Comparison of ENCODE assay signal across 8 cellular contexts in genomic region chr1:110211503-110212164, GRCh38. TPM values are rescaled to one million over a fixed set of nuclear protein-coding genes. Genes with fewer than 3 reads are reported as not detected.
DNase-seq lines count a peak whose midpoint lies in the region; ATAC-seq, FAIRE-seq and TF ChIP-seq lines count a peak whose summit lies in the region.

No MANE protein-coding gene starts in this region.

- CTCF ChIA-PET in activated CD8-positive, alpha-beta memory T cell treated with anti-CD3 and anti-CD28 coated beads, Interleukin-2, amount 10 ng/mL, durations not matched to agents 7 days and 5 days (lab: Charles Lee) = interaction anchor here (1.5 to 18.2 kb wide), 8 partner anchors 9 to 285 kb away, joined by 4 to 415 read pairs (median 40); partner anchors contain the start of genes LAMTOR5 and RBM15

- peaks cover 3% of the 10 kb centered on the region for H3K36me3 Mint-ChIP-seq in activated CD8-positive, alpha-beta memory T cell treated with anti-CD3 and anti-CD28 coated beads, Interleukin-2, amount 10 ng/mL, durations not matched to agents 7 days and 5 days
- peaks cover 7% of the 10 kb centered on the region for H3K36me3 Mint-ChIP-seq in activated T-helper 2 cell treated with anti-CD3 and anti-CD28 coated beads, Interferon-gamma antibody, Interleukin-2, Interleukin-4, amounts not matched to agents 10 μg/mL and 5 μg/mL and 100 μg/mL, durations not matched to agents 14 hours and 24 hours and 36 hours (ENCODE audit: low read depth)

- intact Hi-C loops in activated T-helper 2 cell treated with anti-CD3 and anti-CD28 coated beads, Interferon-gamma antibody, Interleukin-2, Interleukin-4, amounts not matched to agents 10 μg/mL and 5 μg/mL and 100 μg/mL, durations not matched to agents 14 hours and 24 hours and 36 hours (cut with micrococcal nuclease) = loop anchor here (1.0 to 2.0 kb wide), 3 partner anchors 25 to 461 kb away; no protein-coding TSS in a partner anchor

- H4K20me1 ChIP-seq in keratinocyte (ENCODE audit: control insufficient read depth, extremely low read depth, insufficient read depth, low read length) = no peaks in the 10 kb centered on the region

- H3K9me1 ChIP-seq in keratinocyte (ENCODE audit: control insufficient read depth, extremely low read depth, insufficient read depth, low read length) = no peaks in the 10 kb centered on the region

- no peaks in the 10 kb centered on the region for H3K79me2 ChIP-seq in keratinocyte (ENCODE audit: control insufficient read depth, insufficient read depth, low read length)

- no peaks in the 10 kb centered on the region for H3K36me3 ChIP-seq in keratinocyte (ENCODE audit: control insufficient read depth in 2 of 2, extremely low read depth in 1 of 2, insufficient read depth in 2 of 2, low read length in 2 of 2)

- no peak for DNase-seq in activated CD8-positive, alpha-beta memory T cell treated with anti-CD3 and anti-CD28 coated beads, Interleukin-2, amount 10 ng/mL, durations not matched to agents 7 days and 5 days
- DNase-seq in activated CD8-positive, alpha-beta memory T cell treated with anti-CD3 and anti-CD28 coated beads for 24 hours = no peak
- no peak for DNase-seq in activated T-helper 2 cell treated with anti-CD3 and anti-CD28 coated beads, Interferon-gamma antibody, Interleukin-2, Interleukin-4, amounts not matched to agents 10 μg/mL and 5 μg/mL and 100 μg/mL, durations not matched to agents 14 hours and 24 hours and 36 hours (ENCODE audit: low spot score)
- no peak for DNase-seq in keratinocyte (ENCODE audit: low read depth, low spot score)
- DNase-seq in stimulated activated naive CD4-positive, alpha-beta T cell (lab: John Stamatoyannopoulos, UW) = peak in 5 of 6 experiments; percentile 21 to 65 (median 55)
- DNase-seq in NOMO-1 treated with dmso at 0.1 percent for 144 hours (lab: John Stamatoyannopoulos, UW; ENCODE audit: unreplicated experiment) = no peak

- no peaks in the 10 kb centered on the region for H3K27me3 ChIP-seq in keratinocyte (ENCODE audit: control insufficient read depth, extremely low read depth, insufficient read depth, low read length)

- H3K4me2 ChIP-seq in keratinocyte (ENCODE audit: control insufficient read depth, extremely low read depth, insufficient read depth, low read depth, low read length) = peak overlapping the region; percentile 93

- peak overlapping the region; percentile 79 for H3K4me3 Mint-ChIP-seq in activated CD8-positive, alpha-beta memory T cell treated with anti-CD3 and anti-CD28 coated beads, Interleukin-2, amount 10 ng/mL, durations not matched to agents 7 days and 5 days
- peak overlapping the region; percentile 88 for H3K4me3 Mint-ChIP-seq in activated T-helper 2 cell treated with anti-CD3 and anti-CD28 coated beads, Interferon-gamma antibody, Interleukin-2, Interleukin-4, amounts not matched to agents 10 μg/mL and 5 μg/mL and 100 μg/mL, durations not matched to agents 14 hours and 24 hours and 36 hours (ENCODE audit: low read depth)

- peaks cover 13% of the 10 kb centered on the region for H3K27me3 Mint-ChIP-seq in activated CD8-positive, alpha-beta memory T cell treated with anti-CD3 and anti-CD28 coated beads, Interleukin-2, amount 10 ng/mL, durations not matched to agents 7 days and 5 days
- no peaks in the 10 kb centered on the region for H3K27me3 Mint-ChIP-seq in activated T-helper 2 cell treated with anti-CD3 and anti-CD28 coated beads, Interferon-gamma antibody, Interleukin-2, Interleukin-4, amounts not matched to agents 10 μg/mL and 5 μg/mL and 100 μg/mL, durations not matched to agents 14 hours and 24 hours and 36 hours (ENCODE audit: low read depth)

- peak overlapping the region; percentile 51 to 70 (median 65) for H3K4me3 ChIP-seq in keratinocyte (ENCODE audit: control insufficient read depth in 2 of 3, extremely low read depth in 1 of 3, insufficient read depth in 2 of 3, low read depth in 1 of 3, low read length in 3 of 3)

- H3K9me3 Mint-ChIP-seq in activated CD8-positive, alpha-beta memory T cell treated with anti-CD3 and anti-CD28 coated beads, Interleukin-2, amount 10 ng/mL, durations not matched to agents 7 days and 5 days (ENCODE audit: low read depth) = no peaks in the 10 kb centered on the region
- no peaks in the 10 kb centered on the region for H3K9me3 Mint-ChIP-seq in activated T-helper 2 cell treated with anti-CD3 and anti-CD28 coated beads, Interferon-gamma antibody, Interleukin-2, Interleukin-4, amounts not matched to agents 10 μg/mL and 5 μg/mL and 100 μg/mL, durations not matched to agents 14 hours and 24 hours and 36 hours

- H3K9ac ChIP-seq in keratinocyte (ENCODE audit: control insufficient read depth, extremely low read depth, insufficient read depth, low read length) = peak overlapping the region; percentile 52

- no peak for TF ChIP-seq CTCF in keratinocyte (optimal IDR thresholded peaks at IDR 0.05 in 1 of 3, IDR thresholded peaks at IDR 0.05 in 1 of 3, conservative IDR thresholded peaks at IDR 0.05 in 1 of 3; ENCODE audit: extremely low read depth in 1 of 3, insufficient read depth in 2 of 3, low read length in 3 of 3)

- peaks cover 53% of the 10 kb centered on the region for H3K4me1 Mint-ChIP-seq in activated CD8-positive, alpha-beta memory T cell treated with anti-CD3 and anti-CD28 coated beads, Interleukin-2, amount 10 ng/mL, durations not matched to agents 7 days and 5 days
- H3K4me1 Mint-ChIP-seq in activated T-helper 2 cell treated with anti-CD3 and anti-CD28 coated beads, Interferon-gamma antibody, Interleukin-2, Interleukin-4, amounts not matched to agents 10 μg/mL and 5 μg/mL and 100 μg/mL, durations not matched to agents 14 hours and 24 hours and 36 hours (ENCODE audit: low read depth) = peaks cover 50% of the 10 kb centered on the region

- H3K4me1 ChIP-seq in keratinocyte (ENCODE audit: control insufficient read depth, extremely low read depth, insufficient read depth, low read length) = peaks cover 10% of the 10 kb centered on the region

- peak overlapping the region; percentile 71 for H3K27ac Mint-ChIP-seq in activated CD8-positive, alpha-beta memory T cell treated with anti-CD3 and anti-CD28 coated beads, Interleukin-2, amount 10 ng/mL, durations not matched to agents 7 days and 5 days
- H3K27ac Mint-ChIP-seq in activated T-helper 2 cell treated with anti-CD3 and anti-CD28 coated beads, Interferon-gamma antibody, Interleukin-2, Interleukin-4, amounts not matched to agents 10 μg/mL and 5 μg/mL and 100 μg/mL, durations not matched to agents 14 hours and 24 hours and 36 hours = peak overlapping the region; percentile 93

- FAIRE-seq in keratinocyte (lab: Jason Lieb, UNC) = no peak

- dilution Hi-C loops in keratinocyte (cut with MboI; ENCODE audit: extremely low pct_ligation_motif_present, low sequenced_read_pairs) = no loop called here

- no peak overlapping the region for H3K27ac ChIP-seq in keratinocyte (ENCODE audit: control insufficient read depth, insufficient read depth, low read length)

- H3K9me3 ChIP-seq in keratinocyte (ENCODE audit: control insufficient read depth, low read depth, low read length) = no peaks in the 10 kb centered on the region

- no peak for ATAC-seq in activated CD8-positive, alpha-beta memory T cell treated with anti-CD3 and anti-CD28 coated beads, Interleukin-2, amount 10 ng/mL, durations not matched to agents 7 days and 5 days
- ATAC-seq in GM18498 (IDR thresholded peaks at IDR 0.05; ENCODE audit: unreplicated experiment) (no peak), GM18867 (IDR thresholded peaks at IDR 0.05; ENCODE audit: unreplicated experiment) (no peak)

- H2AFZ ChIP-seq in keratinocyte (ENCODE audit: control insufficient read depth, low read length) = peak overlapping the region; percentile 75

RNA-seq across cellular contexts. Expression of gene KCNC4, which starts 1.5 kb away (rescaled TPM):
- total RNA-seq in activated CD8-positive, alpha-beta memory T cell treated with anti-CD3 and anti-CD28 coated beads, Interleukin-2, amount 10 ng/mL, durations not matched to agents 7 days and 5 days = 1 to 10 TPM; 4.8 to 9.6 TPM
- 30.6 and 31.1 TPM in 2 replicates for total RNA-seq in activated T-helper 2 cell treated with anti-CD3 and anti-CD28 coated beads, Interferon-gamma antibody, Interleukin-2, Interleukin-4, amounts not matched to agents 10 μg/mL and 5 μg/mL and 100 μg/mL, durations not matched to agents 14 hours and 24 hours and 36 hours
- 1.3 to 2.8 TPM (median 2.2 TPM) in 3 replicates for polyA plus RNA-seq in keratinocyte
- 1.2 TPM for polyA plus RNA-seq in keratinocyte (2011; ENCODE audit: low read depth)
- 1.8 and 2.4 TPM in 2 replicates for polyA plus RNA-seq in keratinocyte (2011; cell fraction: cytosol; rRNA removed)
- 7.5 and 8.0 TPM in 2 replicates for polyA plus RNA-seq in keratinocyte (2011; cell fraction: nucleus; rRNA removed)
- polyA plus RNA-seq in keratinocyte (2012; ENCODE audit: low replicate concordance) = 1.8 and 4.9 TPM in 2 replicates
- 3.7 to 11.0 TPM (median 4.6 TPM) in 3 replicates for polyA minus RNA-seq in keratinocyte
- polyA minus RNA-seq in keratinocyte (2011; cell fraction: cytosol; rRNA and poly(A)+ RNA removed) = 4.4 TPM
- polyA minus RNA-seq in keratinocyte (2011; cell fraction: nucleus; rRNA and poly(A)+ RNA removed) = 4.9 and 5.7 TPM in 2 replicates

Comparison
In these comparisons a context has a peak if more than half of its experiments do, and no peak if none do; other contexts are left out.
1. DNase-seq: peak in stimulated activated naive CD4-positive, alpha-beta T cell (5 of 6); none in activated CD8-positive, alpha-beta memory T cell treated with anti-CD3 and anti-CD28 coated beads, Interleukin-2, amount 10 ng/mL, durations not matched to agents 7 days and 5 days (single experiment), activated CD8-positive, alpha-beta memory T cell treated with anti-CD3 and anti-CD28 coated beads for 24 hours (single experiment), activated T-helper 2 cell treated with anti-CD3 and anti-CD28 coated beads, Interferon-gamma antibody, Interleukin-2, Interleukin-4, amounts not matched to agents 10 μg/mL and 5 μg/mL and 100 μg/mL, durations not matched to agents 14 hours and 24 hours and 36 hours (single experiment), keratinocyte (single experiment) and NOMO-1 treated with dmso at 0.1 percent for 144 hours (single experiment).